Comparison of ENCODE assay signal across 1 cellular context in genomic region chr20:3825526-3825925, GRCh38.
TF ChIP-seq lines count a peak whose summit lies in the region.

No MANE protein-coding gene starts in this region.

TF ChIP-seq in GM23338, 12 proteins besides CTCF, POLR2A, EP300 and RAD21:
- TF ChIP-seq EZH2phosphoT487 (IDR thresholded peaks at IDR 0.05; ENCODE audit: unreplicated experiment) = no peak
- TF ChIP-seq NANOG (IDR thresholded peaks at IDR 0.05; ENCODE audit: borderline replicate concordance) = no peak
- no peak for TF ChIP-seq EZH2 (IDR thresholded peaks at IDR 0.05; ENCODE audit: low read depth, unreplicated experiment)
- TF ChIP-seq REST (IDR thresholded peaks at IDR 0.05; ENCODE audit: unreplicated experiment) = no peak
- TF ChIP-seq ZNF331 (CRISPR knock-in tag; IDR thresholded peaks at IDR 0.05; ENCODE audit: low read depth) = no peak
- TF ChIP-seq STAT1 (IDR thresholded peaks at IDR 0.05; ENCODE audit: unreplicated experiment) = no peak
